ENCODE assay signal across 8 cellular contexts in genomic region chrX:96685205-96686099, GRCh38. TPM values are rescaled to one million over a fixed set of nuclear protein-coding genes. Genes with fewer than 3 reads are reported as not detected.
DNase-seq lines count a peak whose midpoint lies in the region; ATAC-seq, FAIRE-seq and TF ChIP-seq lines count a peak whose summit lies in the region.

No MANE protein-coding gene starts in this region.

- H3K4me3 ChIP-seq in AG10803 (ENCODE audit: low read length) = peak overlapping the region; percentile 72
- H3K4me3 ChIP-seq in bronchial epithelial cell (ENCODE audit: low read depth, low read length) = peak overlapping the region; percentile 60

- H3K36me3 ChIP-seq in bronchial epithelial cell (ENCODE audit: control insufficient read depth, insufficient read depth, low read length) = no peaks in the 10 kb centered on the region

- TF ChIP-seq CTCF in AG10803 (conservative IDR thresholded peaks at IDR 0.05; ENCODE audit: low read length) (no peak), bronchial epithelial cell (IDR thresholded peaks at IDR 0.05; ENCODE audit: insufficient read depth, low read length, severe bottlenecking) (no peak)

- FAIRE-seq in bronchial epithelial cell (lab: Jason Lieb, UNC) = no peak

- H3K27me3 ChIP-seq in bronchial epithelial cell (ENCODE audit: control insufficient read depth, insufficient read depth, low read length) = no peaks in the 10 kb centered on the region

- DNase-seq in AG10803 (ENCODE audit: low read depth) (peak; percentile 28), T-helper 2 cell (peak in 4 of 5 experiments; percentile 16 to 76 (median 21)), bronchial epithelial cell (ENCODE audit: low read depth) (peak; percentile 58), kidney tubule cell (ENCODE audit: low spot score) (peak; percentile 57), SHP77 treated with DMSO at 0.1 percent for 48 hours (lab: John Stamatoyannopoulos, UW) (no peak)
- peak; percentile 40 to 49 for DNase-seq in stimulated activated CD4-positive, alpha-beta T cell treated with anti-CD3 and anti-CD28 coated beads, Interleukin-2, amount 100 ng/mL, for 24 hours

- ATAC-seq in GM19328 (IDR thresholded peaks at IDR 0.05; ENCODE audit: unreplicated experiment) (peak; percentile 24), HG03457 (IDR thresholded peaks at IDR 0.05; ENCODE audit: unreplicated experiment) (peak; percentile 20)

RNA-seq across cellular contexts. Expression of gene DIAPH2, which starts 0.8 kb away (rescaled TPM):
- 7.9 and 9.5 TPM in 2 replicates for total RNA-seq in bronchial epithelial cell
